In genomic region chr10:21990449-21990848, GRCh38 we compare ENCODE assay signal across 21 cellular contexts.
"Had no signal": no experiment of that assay in that cellular context is flagged by ENCODE, and none has a peak within 500 bp of the region (broad histone marks: within the 10 kb centered on the region; RNA-seq: fewer than 3 reads in every experiment).

No MANE protein-coding gene starts in this region.

- FAIRE-seq: frontal cortex, keratinocyte, urothelium cell line had no signal

- H3K4me3 ChIP-seq: heart left ventricle, left ventricle myocardium inferior, lower lobe of right lung, psoas muscle, right lobe of liver, suprapubic skin, thyroid gland had no signal

- DNase-seq: cortex of kidney; dorsolateral prefrontal cortex; effector CD8-positive, alpha-beta T cell; heart left ventricle; left cardiac atrium; left ventricle myocardium inferior; lower lobe of right lung; mesenchymal stem cell; midbrain; psoas muscle; retina; right lobe of liver; stimulated activated CD4-positive, alpha-beta T cell treated with anti-CD3 and anti-CD28 coated beads, Interleukin-4, amount 100 ng/mL, for 1 hour; stimulated activated CD8-positive, alpha-beta memory T cell treated with anti-CD3 and anti-CD28 coated beads, Interleukin-4, amount 100 ng/mL, for 48 hours; stimulated activated naive CD8-positive, alpha-beta T cell treated with anti-CD3 and anti-CD28 coated beads, Interleukin-15, Interleukin-2, amounts not matched to agents 100 U/mL and 50 U/mL, for 24 hours; thyroid gland had no signal

- H3K4me1 ChIP-seq: thyroid gland had no signal

- H3K36me3 ChIP-seq: heart left ventricle, left ventricle myocardium inferior, lower lobe of right lung, right lobe of liver, suprapubic skin, thyroid gland had no signal

- ATAC-seq: heart left ventricle; left cardiac atrium; lower lobe of right lung; psoas muscle; stimulated activated effector memory CD8-positive, alpha-beta T cell treated with anti-CD3 and anti-CD28 coated beads, Interleukin-12 subunit alpha, Interleukin-12 subunit beta, amount 100 ng/mL, for 72 hours; stimulated activated naive CD8-positive, alpha-beta T cell treated with anti-CD3 and anti-CD28 coated beads, Interleukin-15, Interleukin-2, amounts not matched to agents 100 U/mL and 50 U/mL, for 24 hours had no signal

- H3K27me3 ChIP-seq: dorsolateral prefrontal cortex, heart left ventricle, right lobe of liver, suprapubic skin, thyroid gland had no signal

- H3K9me3 ChIP-seq: lower lobe of right lung, psoas muscle, right lobe of liver, suprapubic skin, thyroid gland had no signal

- H3K27ac ChIP-seq: lower lobe of right lung, psoas muscle, right lobe of liver, suprapubic skin, thyroid gland had no signal
